9 cellular contexts compared by ENCODE assay signal in the genomic region with DNA sequence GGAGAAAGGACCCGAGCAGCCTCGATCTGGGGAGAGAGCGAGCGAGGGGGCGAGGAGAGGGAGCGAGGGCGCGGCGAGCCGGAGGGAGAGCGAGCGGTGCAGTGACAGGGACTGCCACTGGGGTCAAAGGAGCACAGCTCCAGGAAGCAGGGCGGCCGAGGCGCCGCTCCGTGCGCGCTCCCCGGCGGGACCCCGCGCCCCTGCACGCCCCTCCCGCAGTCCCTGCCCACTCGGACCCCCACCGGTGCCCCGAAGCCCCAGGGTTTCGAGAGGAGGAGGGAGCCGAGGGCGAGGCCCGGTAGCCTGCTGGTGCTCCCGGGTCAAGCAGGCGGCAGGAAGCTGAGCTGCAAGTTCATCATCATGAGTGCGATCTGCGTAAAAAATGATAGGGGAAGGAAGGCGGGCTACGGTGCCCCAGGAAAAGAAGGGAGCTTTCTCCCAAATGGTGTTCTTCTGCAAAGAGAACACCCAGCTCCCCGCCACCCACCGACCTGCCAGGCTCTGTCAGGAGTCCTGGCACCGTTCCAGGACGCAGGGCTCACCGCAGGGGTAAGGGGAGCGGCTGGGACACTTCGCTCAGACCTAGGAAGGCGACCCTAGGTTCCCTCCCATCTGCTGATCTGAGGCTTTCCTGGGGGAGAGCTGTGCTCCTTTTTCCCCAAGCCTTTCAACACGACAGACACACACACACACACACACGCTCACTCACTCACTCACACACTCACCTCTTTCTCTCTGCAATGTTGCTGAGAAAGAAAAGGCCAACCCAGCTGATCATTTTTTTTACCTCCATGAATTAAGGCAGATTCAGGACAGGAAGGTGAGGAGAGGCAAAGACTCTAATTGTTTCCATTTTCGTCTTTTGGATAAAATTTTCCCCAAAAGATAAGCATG. TPM values are rescaled to one million over a fixed set of nuclear protein-coding genes. Genes with fewer than 3 reads are reported as not detected.
A peak's percentile ranks its signal among the peaks of the same experiment; 100 is the strongest.
DNase-seq lines count a peak whose midpoint lies in the region; ATAC-seq and TF ChIP-seq lines count a peak whose summit lies in the region.
"Had no signal": no experiment of that assay in that cellular context is flagged by ENCODE, and none has a peak within 500 bp of the region (broad histone marks: within the 10 kb centered on the region; RNA-seq: fewer than 3 reads in every experiment).

Gene MPPED2, minus strand, starts transcription at position 103 of the 894 bp plus-strand sequence. CDS start 5,980 bp downstream, outside the sequence.

- peaks cover 68% of the 10 kb centered on the region for H3K27me3 Mint-ChIP-seq in activated naive CD8-positive, alpha-beta T cell treated with anti-CD3 and anti-CD28 coated beads for 36 hours

- TF ChIP-seq EP300 in Ishikawa (IDR thresholded peaks at IDR 0.05; ENCODE audit: borderline replicate concordance): no peak

- H3K4me3 Mint-ChIP-seq in activated naive CD8-positive, alpha-beta T cell treated with anti-CD3 and anti-CD28 coated beads for 36 hours: peak within 1 kb of the TSS; percentile 67

- peak within 1 kb of the TSS; percentile 92 for H3K4me3 ChIP-seq in right cardiac atrium (ENCODE audit: low read length)

- H3K4me1 Mint-ChIP-seq in activated naive CD8-positive, alpha-beta T cell treated with anti-CD3 and anti-CD28 coated beads for 36 hours: peaks cover 7% of the 10 kb centered on the region

- no peak within 1 kb of the TSS for H3K27ac Mint-ChIP-seq in activated naive CD8-positive, alpha-beta T cell treated with anti-CD3 and anti-CD28 coated beads for 36 hours
- H3K27ac Mint-ChIP-seq: CD4-positive, CD25-positive, alpha-beta regulatory T cell had no signal

- intact Hi-C loops in right cardiac atrium (cut with DNase I): loop anchor here in 2 of 4 donors (10.0 kb wide), 2 partner anchors 102 to 232 kb away; no protein-coding TSS in a partner anchor

- H3K27ac ChIP-seq in right cardiac atrium (ENCODE audit: low read length): no peak within 1 kb of the TSS

- H3K36me3 Mint-ChIP-seq in activated naive CD8-positive, alpha-beta T cell treated with anti-CD3 and anti-CD28 coated beads for 36 hours: no peaks in the 10 kb centered on the region
- H3K36me3 Mint-ChIP-seq: CD4-positive, CD25-positive, alpha-beta regulatory T cell had no signal

- DNase-seq in NCI-H1694 treated with DMSO at 0.1 percent for 48 hours (lab: John Stamatoyannopoulos, UW): peak; percentile 2
- DNase-seq in NCI-H1694 (lab: John Stamatoyannopoulos, UW): no peak
- peak; percentile 60 for DNase-seq in activated naive CD8-positive, alpha-beta T cell treated with anti-CD3 and anti-CD28 coated beads for 36 hours
- peak; percentile 50 to 81 (median 71) for DNase-seq in right cardiac atrium
- DNase-seq in retina: peak; percentile 89
- no peak for DNase-seq in NCI-H446 (lab: John Stamatoyannopoulos, UW)

- 7% methylated on average over 49 of the region's 49 CpGs for WGBS in right cardiac atrium

- ATAC-seq in GM21529 (IDR thresholded peaks at IDR 0.05; ENCODE audit: unreplicated experiment): peak; percentile 86
- ATAC-seq in right cardiac atrium: peak; percentile 86 to 87

- H3K4me1 ChIP-seq in right cardiac atrium (ENCODE audit: control insufficient read depth, insufficient read depth, low read length): peaks cover 2% of the 10 kb centered on the region

- no peak; the same call in 1 of the 2 replicates for TF ChIP-seq RAD21 in Ishikawa (IDR thresholded peaks at IDR 0.05; ENCODE audit: low read depth)

- H3K27me3 ChIP-seq in right cardiac atrium (ENCODE audit: control insufficient read depth, insufficient read depth): no peaks in the 10 kb centered on the region

- no peaks in the 10 kb centered on the region for H3K9me3 Mint-ChIP-seq in activated naive CD8-positive, alpha-beta T cell treated with anti-CD3 and anti-CD28 coated beads for 36 hours

- no peaks in the 10 kb centered on the region for H3K9me3 ChIP-seq in right cardiac atrium (ENCODE audit: control insufficient read depth, low read length)

TF ChIP-seq in Ishikawa, 13 proteins besides CTCF, POLR2A, EP300 and RAD21:
- no peak for TF ChIP-seq CEBPB (IDR thresholded peaks at IDR 0.05)
- TF ChIP-seq USF1 (IDR thresholded peaks at IDR 0.05): no peak
- no peak for TF ChIP-seq REST (IDR thresholded peaks at IDR 0.05; ENCODE audit: low read depth)
- peak; percentile 44; the same call in 1 of the 2 replicates for TF ChIP-seq TAF1 (IDR thresholded peaks at IDR 0.05; ENCODE audit: low read depth)
- TF ChIP-seq EGR1 (IDR thresholded peaks at IDR 0.05): no peak
- TF ChIP-seq NFIC (IDR thresholded peaks at IDR 0.05): peak; percentile 89
- no peak for TF ChIP-seq CREB1 (IDR thresholded peaks at IDR 0.05; ENCODE audit: low read depth)
- TF ChIP-seq TCF12 (IDR thresholded peaks at IDR 0.05; ENCODE audit: low read depth): no peak
- TF ChIP-seq, protein P1, sequence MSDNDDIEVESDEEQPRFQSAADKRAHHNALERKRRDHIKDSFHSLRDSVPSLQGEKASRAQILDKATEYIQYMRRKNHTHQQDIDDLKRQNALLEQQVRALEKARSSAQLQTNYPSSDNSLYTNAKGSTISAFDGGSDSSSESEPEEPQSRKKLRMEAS (IDR thresholded peaks at IDR 0.05): no peak
- no peak for TF ChIP-seq FOXM1 (IDR thresholded peaks at IDR 0.05; ENCODE audit: borderline replicate concordance, low read depth)
- no peak for TF ChIP-seq TEAD4 (IDR thresholded peaks at IDR 0.05)
- TF ChIP-seq YY1 (IDR thresholded peaks at IDR 0.05; ENCODE audit: low read depth): no peak
- peak; percentile 95; the same call in 1 of the 2 replicates for TF ChIP-seq ZBTB7A (IDR thresholded peaks at IDR 0.05; ENCODE audit: low read depth)

RNA-seq across cellular contexts. Expression of gene MPPED2, which starts in this region (rescaled TPM):
- total RNA-seq in activated naive CD8-positive, alpha-beta T cell treated with anti-CD3 and anti-CD28 coated beads for 36 hours: under 1 TPM; 0.19 to 0.62 TPM
- 1 to 10 TPM; 2.4 to 3.8 (median 3.6) TPM for total RNA-seq in right cardiac atrium
- 1.7 TPM for polyA plus RNA-seq in right cardiac atrium

Comparison
In these comparisons a context has a peak if more than half of its experiments do, and no peak if none do; other contexts are left out.
1. DNase-seq: peak in NCI-H1694 treated with DMSO at 0.1 percent for 48 hours (single experiment), right cardiac atrium (3 of 3) and retina (single experiment); none in NCI-H1694 (single experiment) and NCI-H446 (0 of 2).
2. Peak in DNase-seq in activated naive CD8-positive, alpha-beta T cell treated with anti-CD3 and anti-CD28 coated beads for 36 hours; RNA of the gene not detected or under 1 TPM.